Comparison of ENCODE assay signal across 1 cellular context in genomic region chr16:89217138-89217387, GRCh38.
TF ChIP-seq lines count a peak whose summit lies in the region.

No MANE protein-coding gene starts in this region.

TF ChIP-seq in HepG2, 621 proteins besides CTCF, POLR2A, EP300 and RAD21 (continues in another document):
- TF ChIP-seq SETDB1 (CRISPR knock-in tag; IDR thresholded peaks at IDR 0.05; ENCODE audit: borderline replicate concordance) (no peak), THAP11 (CRISPR knock-in tag; IDR thresholded peaks at IDR 0.05) (no peak), ZNF3 (CRISPR knock-in tag; IDR thresholded peaks at IDR 0.05) (no peak), ZNF20 (CRISPR knock-in tag; IDR thresholded peaks at IDR 0.05) (0 out of 2 replicates have a peak, but pooled peaks have one; percentile 17), ZNF746 (CRISPR knock-in tag; IDR thresholded peaks at IDR 0.05) (no peak), FOXA3 (CRISPR knock-in tag; IDR thresholded peaks at IDR 0.05) (no peak), MEIS1 (CRISPR knock-in tag; IDR thresholded peaks at IDR 0.05; ENCODE audit: borderline replicate concordance) (no peak), SPEN (CRISPR knock-in tag; IDR thresholded peaks at IDR 0.05; ENCODE audit: low read depth) (no peak), ZC3H13 (CRISPR knock-in tag; IDR thresholded peaks at IDR 0.05) (no peak), PCBP1 (IDR thresholded peaks at IDR 0.05; ENCODE audit: borderline replicate concordance, low read depth, low read length) (no peak), ZNF615 (CRISPR knock-in tag; IDR thresholded peaks at IDR 0.05; ENCODE audit: borderline replicate concordance) (0 out of 2 replicates have a peak, but pooled peaks have one; percentile 51), GABPB1 (CRISPR knock-in tag; IDR thresholded peaks at IDR 0.05) (no peak), ZNF816 (CRISPR knock-in tag; IDR thresholded peaks at IDR 0.05; ENCODE audit: borderline replicate concordance) (0 out of 2 replicates have a peak, but pooled peaks have one; percentile 51), NFIC (IDR thresholded peaks at IDR 0.05; ENCODE audit: low read length) (0 out of 2 replicates have a peak, but pooled peaks have one; percentile 10), GTF2F1 (IDR thresholded peaks at IDR 0.05; ENCODE audit: low read length) (no peak), ZNF101 (CRISPR knock-in tag; IDR thresholded peaks at IDR 0.05; ENCODE audit: borderline replicate concordance, low read depth) (no peak), FOXC1 (CRISPR knock-in tag; IDR thresholded peaks at IDR 0.05; ENCODE audit: borderline replicate concordance) (no peak), ZNF441 (CRISPR knock-in tag; IDR thresholded peaks at IDR 0.05; ENCODE audit: borderline replicate concordance) (no peak), ZNF10 (CRISPR knock-in tag; IDR thresholded peaks at IDR 0.05; ENCODE audit: borderline replicate concordance, low read depth) (no peak), TARDBP (CRISPR knock-in tag; IDR thresholded peaks at IDR 0.05) (no peak), PITX1 (CRISPR knock-in tag; IDR thresholded peaks at IDR 0.05) (no peak), SYNCRIP (IDR thresholded peaks at IDR 0.05; ENCODE audit: insufficient read depth, low read depth, low read length) (no peak), CENPX (CRISPR knock-in tag; IDR thresholded peaks at IDR 0.05) (no peak), STAT6 (CRISPR knock-in tag; IDR thresholded peaks at IDR 0.05; ENCODE audit: borderline replicate concordance) (0 out of 2 replicates have a peak, but pooled peaks have one; percentile 7), ZNF354B (CRISPR knock-in tag; IDR thresholded peaks at IDR 0.05) (0 out of 2 replicates have a peak, but pooled peaks have one; percentile 20), PLRG1 (conservative IDR thresholded peaks at IDR 0.05) (no peak), ZNF263 (CRISPR knock-in tag; IDR thresholded peaks at IDR 0.05) (no peak), SKI (IDR thresholded peaks at IDR 0.05; ENCODE audit: partially characterized antibody) (no peak), ZNF782 (CRISPR knock-in tag; IDR thresholded peaks at IDR 0.05; ENCODE audit: borderline replicate concordance) (no peak), ZNF569 (CRISPR knock-in tag; IDR thresholded peaks at IDR 0.05; ENCODE audit: borderline replicate concordance) (0 out of 2 replicates have a peak, but pooled peaks have one; percentile 31), SP2 (CRISPR knock-in tag; IDR thresholded peaks at IDR 0.05) (no peak), ZNF562 (CRISPR knock-in tag; IDR thresholded peaks at IDR 0.05; ENCODE audit: borderline replicate concordance) (no peak), ZKSCAN5 (CRISPR knock-in tag; IDR thresholded peaks at IDR 0.05) (no peak), ZNF850 (CRISPR knock-in tag; conservative IDR thresholded peaks at IDR 0.05) (0 out of 2 replicates have a peak, but pooled peaks have one; percentile 81), ZNF580 (CRISPR knock-in tag; IDR thresholded peaks at IDR 0.05; ENCODE audit: borderline replicate concordance, low read depth) (no peak), SIX1 (CRISPR knock-in tag; IDR thresholded peaks at IDR 0.05; ENCODE audit: borderline replicate concordance) (no peak), KDM6A (CRISPR knock-in tag; IDR thresholded peaks at IDR 0.05; ENCODE audit: low read depth) (no peak), EED (CRISPR knock-in tag; IDR thresholded peaks at IDR 0.05) (no peak), ZC3H4 (CRISPR knock-in tag; IDR thresholded peaks at IDR 0.05; ENCODE audit: borderline replicate concordance) (no peak), ZNF142 (CRISPR knock-in tag; IDR thresholded peaks at IDR 0.05) (no peak), ZNF788 (CRISPR knock-in tag; IDR thresholded peaks at IDR 0.05; ENCODE audit: borderline replicate concordance) (no peak), ZNF543 (CRISPR knock-in tag; IDR thresholded peaks at IDR 0.05) (no peak), ZNF770 (CRISPR knock-in tag; IDR thresholded peaks at IDR 0.05) (no peak), ZBTB42 (CRISPR knock-in tag; IDR thresholded peaks at IDR 0.05) (no peak), ZSCAN30 (CRISPR knock-in tag; IDR thresholded peaks at IDR 0.05) (no peak), ZNF326 (CRISPR knock-in tag; IDR thresholded peaks at IDR 0.05; ENCODE audit: borderline replicate concordance) (no peak), ZFX (CRISPR knock-in tag; IDR thresholded peaks at IDR 0.05; ENCODE audit: low read depth) (no peak), CHD4 (IDR thresholded peaks at IDR 0.05; ENCODE audit: borderline replicate concordance, low read length) (no peak), NCOA5 (CRISPR knock-in tag; IDR thresholded peaks at IDR 0.05) (no peak), ZNF75D (CRISPR knock-in tag; IDR thresholded peaks at IDR 0.05; ENCODE audit: borderline replicate concordance) (0 out of 2 replicates have a peak, but pooled peaks have one; percentile 55), GATAD1 (CRISPR knock-in tag; IDR thresholded peaks at IDR 0.05) (no peak), ZNF749 (CRISPR knock-in tag; IDR thresholded peaks at IDR 0.05; ENCODE audit: borderline replicate concordance) (no peak), RCOR2 (CRISPR knock-in tag; IDR thresholded peaks at IDR 0.05) (no peak), TEAD3 (CRISPR knock-in tag; optimal IDR thresholded peaks at IDR 0.05; ENCODE audit: borderline replicate concordance) (no peak), ZBTB38 (CRISPR knock-in tag; IDR thresholded peaks at IDR 0.05) (no peak), HNRNPK (IDR thresholded peaks at IDR 0.05; ENCODE audit: low read depth, low read length, poor library complexity, severe bottlenecking) (no peak)
- TF ChIP-seq, protein P1, sequence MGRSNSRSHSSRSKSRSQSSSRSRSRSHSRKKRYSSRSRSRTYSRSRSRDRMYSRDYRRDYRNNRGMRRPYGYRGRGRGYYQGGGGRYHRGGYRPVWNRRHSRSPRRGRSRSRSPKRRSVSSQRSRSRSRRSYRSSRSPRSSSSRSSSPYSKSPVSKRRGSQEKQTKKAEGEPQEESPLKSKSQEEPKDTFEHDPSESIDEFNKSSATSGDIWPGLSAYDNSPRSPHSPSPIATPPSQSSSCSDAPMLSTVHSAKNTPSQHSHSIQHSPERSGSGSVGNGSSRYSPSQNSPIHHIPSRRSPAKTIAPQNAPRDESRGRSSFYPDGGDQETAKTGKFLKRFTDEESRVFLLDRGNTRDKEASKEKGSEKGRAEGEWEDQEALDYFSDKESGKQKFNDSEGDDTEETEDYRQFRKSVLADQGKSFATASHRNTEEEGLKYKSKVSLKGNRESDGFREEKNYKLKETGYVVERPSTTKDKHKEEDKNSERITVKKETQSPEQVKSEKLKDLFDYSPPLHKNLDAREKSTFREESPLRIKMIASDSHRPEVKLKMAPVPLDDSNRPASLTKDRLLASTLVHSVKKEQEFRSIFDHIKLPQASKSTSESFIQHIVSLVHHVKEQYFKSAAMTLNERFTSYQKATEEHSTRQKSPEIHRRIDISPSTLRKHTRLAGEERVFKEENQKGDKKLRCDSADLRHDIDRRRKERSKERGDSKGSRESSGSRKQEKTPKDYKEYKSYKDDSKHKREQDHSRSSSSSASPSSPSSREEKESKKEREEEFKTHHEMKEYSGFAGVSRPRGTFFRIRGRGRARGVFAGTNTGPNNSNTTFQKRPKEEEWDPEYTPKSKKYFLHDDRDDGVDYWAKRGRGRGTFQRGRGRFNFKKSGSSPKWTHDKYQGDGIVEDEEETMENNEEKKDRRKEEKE (IDR thresholded peaks at IDR 0.05), result no peak
- TF ChIP-seq, protein P2, sequence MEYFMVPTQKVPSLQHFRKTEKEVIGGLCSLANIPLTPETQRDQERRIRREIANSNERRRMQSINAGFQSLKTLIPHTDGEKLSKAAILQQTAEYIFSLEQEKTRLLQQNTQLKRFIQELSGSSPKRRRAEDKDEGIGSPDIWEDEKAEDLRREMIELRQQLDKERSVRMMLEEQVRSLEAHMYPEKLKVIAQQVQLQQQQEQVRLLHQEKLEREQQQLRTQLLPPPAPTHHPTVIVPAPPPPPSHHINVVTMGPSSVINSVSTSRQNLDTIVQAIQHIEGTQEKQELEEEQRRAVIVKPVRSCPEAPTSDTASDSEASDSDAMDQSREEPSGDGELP (IDR thresholded peaks at IDR 0.05; ENCODE audit: borderline replicate concordance, low read depth), result no peak
- TF ChIP-seq, protein P3, sequence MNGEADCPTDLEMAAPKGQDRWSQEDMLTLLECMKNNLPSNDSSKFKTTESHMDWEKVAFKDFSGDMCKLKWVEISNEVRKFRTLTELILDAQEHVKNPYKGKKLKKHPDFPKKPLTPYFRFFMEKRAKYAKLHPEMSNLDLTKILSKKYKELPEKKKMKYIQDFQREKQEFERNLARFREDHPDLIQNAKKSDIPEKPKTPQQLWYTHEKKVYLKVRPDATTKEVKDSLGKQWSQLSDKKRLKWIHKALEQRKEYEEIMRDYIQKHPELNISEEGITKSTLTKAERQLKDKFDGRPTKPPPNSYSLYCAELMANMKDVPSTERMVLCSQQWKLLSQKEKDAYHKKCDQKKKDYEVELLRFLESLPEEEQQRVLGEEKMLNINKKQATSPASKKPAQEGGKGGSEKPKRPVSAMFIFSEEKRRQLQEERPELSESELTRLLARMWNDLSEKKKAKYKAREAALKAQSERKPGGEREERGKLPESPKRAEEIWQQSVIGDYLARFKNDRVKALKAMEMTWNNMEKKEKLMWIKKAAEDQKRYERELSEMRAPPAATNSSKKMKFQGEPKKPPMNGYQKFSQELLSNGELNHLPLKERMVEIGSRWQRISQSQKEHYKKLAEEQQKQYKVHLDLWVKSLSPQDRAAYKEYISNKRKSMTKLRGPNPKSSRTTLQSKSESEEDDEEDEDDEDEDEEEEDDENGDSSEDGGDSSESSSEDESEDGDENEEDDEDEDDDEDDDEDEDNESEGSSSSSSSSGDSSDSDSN (CRISPR knock-in tag; IDR thresholded peaks at IDR 0.05), result no peak
